19 cellular contexts compared by ENCODE assay signal in the genomic region with DNA sequence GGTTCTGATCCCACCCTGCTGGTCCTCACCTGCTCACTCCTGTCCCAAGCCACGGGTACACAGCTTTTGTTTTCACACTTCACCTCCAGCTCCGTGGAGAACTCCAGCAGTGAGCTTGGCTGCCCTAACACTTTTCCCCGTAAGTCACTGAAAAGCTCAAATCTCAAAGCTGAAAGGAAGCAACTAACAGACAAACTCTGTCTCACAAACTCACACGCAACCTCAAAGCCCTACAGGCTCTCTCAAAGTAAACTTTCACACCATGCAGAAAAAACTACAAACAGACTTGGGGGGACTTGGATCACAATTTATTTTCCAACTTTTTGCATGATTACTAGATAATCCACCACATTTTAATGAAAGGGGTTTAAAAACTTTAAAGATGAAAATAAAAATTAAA.
DNase-seq lines count a peak whose midpoint lies in the region; ATAC-seq, FAIRE-seq and TF ChIP-seq lines count a peak whose summit lies in the region.
"Had no signal": no experiment of that assay in that cellular context is flagged by ENCODE, and none has a peak within 500 bp of the region (broad histone marks: within the 10 kb centered on the region; RNA-seq: fewer than 3 reads in every experiment).

No MANE protein-coding gene starts in this region.

- H2BK120ac ChIP-seq in neuronal stem cell (ENCODE audit: low read depth, low read length), result no peak overlapping the region

- no peaks in the 10 kb centered on the region for H3K27me3 ChIP-seq in endothelial cell of umbilical vein (ENCODE audit: control insufficient read depth in 2 of 2, insufficient read depth in 2 of 2, low read length in 2 of 2)
- no peaks in the 10 kb centered on the region for H3K27me3 ChIP-seq in neuronal stem cell (ENCODE audit: control insufficient read depth in 3 of 3, insufficient read depth in 3 of 3, low read depth in 1 of 3, low read length in 3 of 3)
- H3K27me3 ChIP-seq in left lung, result no peaks in the 10 kb centered on the region
- no peaks in the 10 kb centered on the region for H3K27me3 ChIP-seq in SJCRH30
- H3K27me3 ChIP-seq: upper lobe of right lung had no signal

- no peaks in the 10 kb centered on the region for H3K79me2 ChIP-seq in endothelial cell of umbilical vein (ENCODE audit: control insufficient read depth, insufficient read depth, low read length)

- no peak overlapping the region for H3K23ac ChIP-seq in neuronal stem cell (ENCODE audit: low read depth, low read length, poor library complexity)

- no peak overlapping the region for H2BK5ac ChIP-seq in neuronal stem cell (ENCODE audit: low read length)

- no peak overlapping the region for H4K8ac ChIP-seq in neuronal stem cell (ENCODE audit: low read depth, low read length)

- TF ChIP-seq CTCF in endothelial cell of umbilical vein (IDR thresholded peaks at IDR 0.05; ENCODE audit: extremely low read depth in 1 of 2, insufficient read depth in 1 of 2, low read depth in 1 of 2, low read length in 2 of 2), result no peak
- no peak for TF ChIP-seq CTCF in left lung (IDR thresholded peaks at IDR 0.05)

- no peaks in the 10 kb centered on the region for H4K20me1 ChIP-seq in endothelial cell of umbilical vein (replicated peaks; ENCODE audit: control insufficient read depth, extremely low read depth, insufficient read depth, low read length)

- POLR2A ChIA-PET in endothelial cell of umbilical vein (lab: Charles Lee), result no interaction called here

- ATAC-seq in HG03571 (IDR thresholded peaks at IDR 0.05; ENCODE audit: unreplicated experiment), result no peak
- ATAC-seq in left lung, result no peak
- ATAC-seq: effector memory CD8-positive, alpha-beta T cell; HCT116; upper lobe of right lung had no signal

- intact Hi-C loops in endothelial cell of umbilical vein (cut with micrococcal nuclease) (no loop called here), left lung (cut with DNase I) (no loop called here)

- H3K4me1 ChIP-seq in endothelial cell of umbilical vein (ENCODE audit: control insufficient read depth, extremely low read depth, insufficient read depth, low read length) (no peaks in the 10 kb centered on the region), neuronal stem cell (ENCODE audit: control insufficient read depth in 2 of 2, insufficient read depth in 1 of 2, low read depth in 1 of 2, low read length in 2 of 2) (peaks cover 2 to 3% of the 10 kb centered on the region in 2 donors), left lung (no peaks in the 10 kb centered on the region), SJCRH30 (no peaks in the 10 kb centered on the region)
- H3K4me1 ChIP-seq: upper lobe of right lung had no signal

- dilution Hi-C loops in endothelial cell of umbilical vein (cut with MboI; ENCODE audit: extremely low pct_ligation_motif_present, low sequenced_read_pairs), result no loop called here

- no peaks in the 10 kb centered on the region for H3K9me1 ChIP-seq in endothelial cell of umbilical vein (replicated peaks; ENCODE audit: control insufficient read depth, extremely low read depth, insufficient read depth, low read length)

- H2AFZ ChIP-seq in endothelial cell of umbilical vein (ENCODE audit: low read depth, low read length), result peak overlapping the region; percentile 6
- peak overlapping the region; percentile 65 for H2AFZ ChIP-seq in neuronal stem cell (ENCODE audit: low read length)

- CTCF ChIA-PET in endothelial cell of umbilical vein (lab: Charles Lee), result no interaction called here

- WGBS in neuronal stem cell (ENCODE audit: extremely low coverage in 2 of 2, insufficient read length in 2 of 2, insufficient replicate concordance in 1 of 2), 2 donors, result no CpG with 5 or more reads among the region's 4 CpGs

- no peak overlapping the region for H2BK15ac ChIP-seq in neuronal stem cell (ENCODE audit: low read length)

- H3K4ac ChIP-seq in neuronal stem cell (ENCODE audit: low read length), result no peak overlapping the region

- H3K14ac ChIP-seq in neuronal stem cell (ENCODE audit: low read length), result no peak overlapping the region

- no peak for FAIRE-seq in endothelial cell of umbilical vein (lab: Jason Lieb, UNC)
- FAIRE-seq: islet of Langerhans had no signal

- TF ChIP-seq POLR2A in endothelial cell of umbilical vein (IDR thresholded peaks at IDR 0.05; ENCODE audit: low read depth, low read length), result no peak

- H3K4me2 ChIP-seq in endothelial cell of umbilical vein (ENCODE audit: insufficient read depth, low read length) (no peak overlapping the region), neuronal stem cell (ENCODE audit: insufficient read depth, low read length, poor library complexity, severe bottlenecking) (no peak overlapping the region)

- H2BK12ac ChIP-seq in neuronal stem cell (ENCODE audit: low read length), result no peak overlapping the region

- no peak overlapping the region for H3K27ac ChIP-seq in endothelial cell of umbilical vein (ENCODE audit: insufficient read depth, low read depth, low read length)
- H3K27ac ChIP-seq in neuronal stem cell (replicated peaks; ENCODE audit: low read length), result no peak overlapping the region
- H3K27ac ChIP-seq in left lung, result no peak overlapping the region
- no peak overlapping the region for H3K27ac ChIP-seq in SJCRH30
- H3K27ac ChIP-seq: HL-60, upper lobe of right lung had no signal

- H2AK5ac ChIP-seq in neuronal stem cell (ENCODE audit: low read depth, low read length), result no peak overlapping the region

- H3K9me3 ChIP-seq in endothelial cell of umbilical vein (replicated peaks; ENCODE audit: control insufficient read depth, insufficient read depth, low read length), result no peaks in the 10 kb centered on the region
- H3K9me3 ChIP-seq in neuronal stem cell (replicated peaks in 1 of 2; ENCODE audit: control insufficient read depth in 2 of 2, insufficient read depth in 1 of 2, low read depth in 1 of 2, low read length in 2 of 2), result no peaks in the 10 kb centered on the region
- no peaks in the 10 kb centered on the region for H3K9me3 ChIP-seq in left lung
- no peaks in the 10 kb centered on the region for H3K9me3 ChIP-seq in SJCRH30 (replicated peaks)
- H3K9me3 ChIP-seq: upper lobe of right lung had no signal

- BruUV-seq in endothelial cell of umbilical vein (replicated peaks; lab: Mats Ljungman, UMichigan), result no TSS peak

- H3K18ac ChIP-seq in neuronal stem cell (ENCODE audit: low read length), result no peak overlapping the region

- H3K9ac ChIP-seq in endothelial cell of umbilical vein (replicated peaks; ENCODE audit: extremely low read depth, insufficient read depth, low read length) (no peak overlapping the region), neuronal stem cell (ENCODE audit: low read depth, low read length, poor library complexity) (no peak overlapping the region)

- no peak overlapping the region for H4K91ac ChIP-seq in neuronal stem cell (ENCODE audit: low read depth, low read length, poor library complexity)

- H3K36me3 ChIP-seq in endothelial cell of umbilical vein (ENCODE audit: control insufficient read depth in 2 of 2, extremely low read depth in 1 of 2, insufficient read depth in 2 of 2, low read length in 2 of 2), result no peaks in the 10 kb centered on the region
- no peaks in the 10 kb centered on the region for H3K36me3 ChIP-seq in neuronal stem cell (replicated peaks in 1 of 2; ENCODE audit: control insufficient read depth in 2 of 2, insufficient read depth in 2 of 2, low read length in 2 of 2)
- no peaks in the 10 kb centered on the region for H3K36me3 ChIP-seq in left lung
- H3K36me3 ChIP-seq in SJCRH30, result no peaks in the 10 kb centered on the region
- H3K36me3 ChIP-seq: upper lobe of right lung had no signal

- DNase-seq in Daoy (ENCODE audit: low read depth) (peak; percentile 59), M059J (ENCODE audit: low read depth) (peak; percentile 48), endothelial cell of umbilical vein (ENCODE audit: low read depth, low spot score) (no peak), neuronal stem cell (ENCODE audit: low spot score) (no peak), NCI-H774 (lab: John Stamatoyannopoulos, UW) (no peak), left lung (no peak), SJCRH30 (no peak)
- DNase-seq: central memory CD4-positive, alpha-beta T cell; COR-L47; effector memory CD8-positive, alpha-beta T cell; NCI-H1092 treated with DMSO at 0.1 percent for 48 hours; NCI-H2107; SIG-M5; stimulated activated naive CD8-positive, alpha-beta T cell treated with anti-CD3 and anti-CD28 coated beads, Interleukin-15, Interleukin-2, amounts not matched to agents 100 U/mL and 50 U/mL, for 24 hours; upper lobe of right lung had no signal

- H3K4me3 ChIP-seq in endothelial cell of umbilical vein (replicated peaks in 1 of 3; ENCODE audit: insufficient read depth in 1 of 3, low read depth in 1 of 3, low read length in 3 of 3) (no peak overlapping the region), neuronal stem cell (ENCODE audit: low read length in 2 of 2) (no peak overlapping the region), left lung (no peak overlapping the region), SJCRH30 (no peak overlapping the region)
- H3K4me3 ChIP-seq: upper lobe of right lung had no signal

- H3K79me1 ChIP-seq in neuronal stem cell (ENCODE audit: low read depth, low read length), result no peaks in the 10 kb centered on the region

TF ChIP-seq in endothelial cell of umbilical vein, 7 proteins besides CTCF, POLR2A, EP300 and RAD21:
- TF ChIP-seq, protein P1, sequence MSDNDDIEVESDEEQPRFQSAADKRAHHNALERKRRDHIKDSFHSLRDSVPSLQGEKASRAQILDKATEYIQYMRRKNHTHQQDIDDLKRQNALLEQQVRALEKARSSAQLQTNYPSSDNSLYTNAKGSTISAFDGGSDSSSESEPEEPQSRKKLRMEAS (IDR thresholded peaks at IDR 0.05; ENCODE audit: insufficient read depth, insufficient read length), result no peak
- TF ChIP-seq JUN (IDR thresholded peaks at IDR 0.05; ENCODE audit: borderline replicate concordance, insufficient read depth, insufficient read length, low read depth), result no peak
- no peak for TF ChIP-seq GATA2 (IDR thresholded peaks at IDR 0.05; ENCODE audit: insufficient read depth, insufficient read length, low read depth, low read length)
- no peak for TF ChIP-seq FOS (IDR thresholded peaks at IDR 0.05; ENCODE audit: borderline replicate concordance, insufficient read depth, low read length)
- TF ChIP-seq POLR2AphosphoS5 (IDR thresholded peaks at IDR 0.05; ENCODE audit: insufficient read depth, low read depth, low read length), result no peak
- no peak for TF ChIP-seq EZH2 (IDR thresholded peaks at IDR 0.05; ENCODE audit: borderline replicate concordance, low read depth, low read length, severe bottlenecking)
- no peak for TF ChIP-seq MYC (IDR thresholded peaks at IDR 0.05; ENCODE audit: low read depth, low read length)
TF ChIP-seq in endothelial cell of umbilical vein: peak in this region for 0.

Comparison
In these comparisons a context has a peak if more than half of its experiments do, and no peak if none do; other contexts are left out.
1. DNase-seq: peak in Daoy (single experiment) and M059J (single experiment); none in endothelial cell of umbilical vein (single experiment), neuronal stem cell (single experiment), NCI-H774 (single experiment), left lung (0 of 2) and SJCRH30 (0 of 2).